Comparison of ENCODE assay signal across 20 cellular contexts in genomic region chr17:42271277-42271922, GRCh38. TPM values are rescaled to one million over a fixed set of nuclear protein-coding genes. Genes with fewer than 3 reads are reported as not detected.
DNase-seq lines count a peak whose midpoint lies in the region; ATAC-seq and FAIRE-seq lines count a peak whose summit lies in the region.
"Had no signal": no experiment of that assay in that cellular context is flagged by ENCODE, and none has a peak within 500 bp of the region (broad histone marks: within the 10 kb centered on the region; RNA-seq: fewer than 3 reads in every experiment).

No MANE protein-coding gene starts in this region.

- ATAC-seq in naive thymus-derived CD4-positive, alpha-beta T cell, result no peak
- ATAC-seq in HG03520 (IDR thresholded peaks at IDR 0.05; ENCODE audit: unreplicated experiment), result no peak
- ATAC-seq: heart right ventricle had no signal

- H3K4me3 ChIP-seq in BLaER1 treated with 17β-estradiol and CSF1 and Interleukin-3, amounts not matched to agents 10 nM and 100 nM, result no peak overlapping the region
- peak overlapping the region; percentile 45 to 87 for H3K4me3 ChIP-seq in CD4-positive, alpha-beta memory T cell (ENCODE audit: low read length in 2 of 2)
- H3K4me3 ChIP-seq in naive thymus-derived CD4-positive, alpha-beta T cell (ENCODE audit: low read length), result peak overlapping the region; percentile 93
- H3K4me3 ChIP-seq in small intestine (ENCODE audit: low read depth in 1 of 2, low read length in 2 of 2), result no peak overlapping the region
- H3K4me3 ChIP-seq: heart right ventricle, PC-9, thyroid gland had no signal

- no peaks in the 10 kb centered on the region for H3K27me3 ChIP-seq in BLaER1 treated with 17β-estradiol and CSF1 and Interleukin-3, amounts not matched to agents 10 nM and 100 nM
- no peaks in the 10 kb centered on the region for H3K27me3 ChIP-seq in CD4-positive, alpha-beta memory T cell (ENCODE audit: insufficient read depth, low read length)
- H3K27me3 ChIP-seq in naive thymus-derived CD4-positive, alpha-beta T cell (ENCODE audit: control insufficient read depth in 2 of 2, insufficient read depth in 2 of 2, low read length in 2 of 2), result no peaks in the 10 kb centered on the region
- no peaks in the 10 kb centered on the region for H3K27me3 ChIP-seq in small intestine (ENCODE audit: control insufficient read depth in 2 of 2, insufficient read depth in 2 of 2, low read length in 2 of 2)
- H3K27me3 ChIP-seq: heart right ventricle, thyroid gland had no signal

- no peak overlapping the region for H3K9ac ChIP-seq in BLaER1 treated with 17β-estradiol and CSF1 and Interleukin-3, amounts not matched to agents 10 nM and 100 nM

- no peaks in the 10 kb centered on the region for H3K27me3 Mint-ChIP-seq in CD4-positive, alpha-beta memory T cell
- H3K27me3 Mint-ChIP-seq in activated CD4-positive, alpha-beta memory T cell treated with anti-CD3 and anti-CD28 coated beads, Interleukin-2, amount 10 ng/mL, durations not matched to agents 7 days and 5 days, result no peaks in the 10 kb centered on the region
- H3K27me3 Mint-ChIP-seq in naive thymus-derived CD4-positive, alpha-beta T cell, result no peaks in the 10 kb centered on the region

- peaks cover 33 to 58% (median 39%) of the 10 kb centered on the region in 10 experiments for H3K4me1 ChIP-seq in BLaER1 treated with 17β-estradiol and CSF1 and Interleukin-3, amounts not matched to agents 10 nM and 100 nM
- H3K4me1 ChIP-seq in CD4-positive, alpha-beta memory T cell (ENCODE audit: insufficient read depth, low read length), result peaks cover 80% of the 10 kb centered on the region
- peaks cover 54 to 62% of the 10 kb centered on the region in 2 donors for H3K4me1 ChIP-seq in naive thymus-derived CD4-positive, alpha-beta T cell (ENCODE audit: control insufficient read depth in 2 of 2, insufficient read depth in 2 of 2, low read length in 2 of 2)
- peaks cover 0 to 6% of the 10 kb centered on the region in 2 donors for H3K4me1 ChIP-seq in small intestine (ENCODE audit: control insufficient read depth in 2 of 2, insufficient read depth in 1 of 2, low read depth in 1 of 2, low read length in 1 of 2)

- intact Hi-C loops in CD4-positive, alpha-beta memory T cell (cut with micrococcal nuclease), result loop anchor here (10.0 kb wide), 1 partner anchor 47 kb away; no protein-coding TSS in a partner anchor
- intact Hi-C loops in naive thymus-derived CD4-positive, alpha-beta T cell (cut with micrococcal nuclease), result no loop called here

- DNase-seq in CD4-positive, alpha-beta memory T cell, result no peak
- DNase-seq in activated CD4-positive, alpha-beta memory T cell treated with anti-CD3 and anti-CD28 coated beads, Interleukin-2, amount 10 ng/mL, durations not matched to agents 7 days and 5 days, result no peak
- no peak for DNase-seq in naive thymus-derived CD4-positive, alpha-beta T cell
- DNase-seq in small intestine, result no peak
- no peak for DNase-seq in HuH-7 (ENCODE audit: low spot score)
- DNase-seq: activated effector memory CD4-positive, alpha-beta T cell treated with Interleukin-2 at 50 U/mL for 16 hours; DMS79 treated with DMSO at 0.1 percent for 48 hours; heart right ventricle; mesendoderm; NCI-H1930; NCI-H510A treated with DMSO at 0.1 percent for 48 hours; PC-9; retina; thyroid gland had no signal

- H3K9me3 ChIP-seq in BLaER1 treated with 17β-estradiol and CSF1 and Interleukin-3, amounts not matched to agents 10 nM and 100 nM (replicated peaks in 1 of 11), result no peaks in the 10 kb centered on the region
- H3K9me3 ChIP-seq in CD4-positive, alpha-beta memory T cell (ENCODE audit: control insufficient read depth in 1 of 2, low read length in 2 of 2), result no peaks in the 10 kb centered on the region
- no peaks in the 10 kb centered on the region for H3K9me3 ChIP-seq in naive thymus-derived CD4-positive, alpha-beta T cell (ENCODE audit: control insufficient read depth in 2 of 3, low read length in 3 of 3)
- H3K9me3 ChIP-seq in small intestine (ENCODE audit: control insufficient read depth, low read depth), result no peaks in the 10 kb centered on the region
- H3K9me3 ChIP-seq: heart right ventricle, thyroid gland had no signal

- no peak overlapping the region for H3K27ac ChIP-seq in BLaER1 treated with 17β-estradiol and CSF1 and Interleukin-3, amounts not matched to agents 10 nM and 100 nM
- H3K27ac ChIP-seq in CD4-positive, alpha-beta memory T cell (ENCODE audit: low read depth, low read length), result peak overlapping the region; percentile 92
- H3K27ac ChIP-seq in naive thymus-derived CD4-positive, alpha-beta T cell (ENCODE audit: low read depth, low read length), result peak overlapping the region; percentile 90
- H3K27ac ChIP-seq in small intestine (ENCODE audit: low read depth in 1 of 2, low read length in 1 of 2), result no peak overlapping the region
- H3K27ac ChIP-seq: C4-2B, PC-9, thyroid gland had no signal

- peaks cover 0 to 4% (median 0%) of the 10 kb centered on the region in 8 donors for H3K9me3 Mint-ChIP-seq in CD4-positive, alpha-beta memory T cell
- H3K9me3 Mint-ChIP-seq in activated CD4-positive, alpha-beta memory T cell treated with anti-CD3 and anti-CD28 coated beads, Interleukin-2, amount 10 ng/mL, durations not matched to agents 7 days and 5 days, result no peaks in the 10 kb centered on the region
- peaks cover 0 to 2% (median 0%) of the 10 kb centered on the region in 11 donors for H3K9me3 Mint-ChIP-seq in naive thymus-derived CD4-positive, alpha-beta T cell

- 0 out of 22 replicates have a peak, but pooled peaks cover 0 to 7% (median 0%) of the 10 kb centered on the region in 11 experiments for H3K36me3 ChIP-seq in BLaER1 treated with 17β-estradiol and CSF1 and Interleukin-3, amounts not matched to agents 10 nM and 100 nM
- no peaks in the 10 kb centered on the region for H3K36me3 ChIP-seq in CD4-positive, alpha-beta memory T cell (ENCODE audit: insufficient read depth, low read length)
- peaks cover 0 to 4% (median 0%) of the 10 kb centered on the region in 3 experiments for H3K36me3 ChIP-seq in naive thymus-derived CD4-positive, alpha-beta T cell (ENCODE audit: control insufficient read depth in 2 of 3, insufficient read depth in 3 of 3, low read length in 3 of 3)
- H3K36me3 ChIP-seq in small intestine (ENCODE audit: control insufficient read depth in 2 of 2, insufficient read depth in 2 of 2, low read length in 2 of 2), result no peaks in the 10 kb centered on the region
- H3K36me3 ChIP-seq: heart right ventricle, thyroid gland had no signal

- peak overlapping the region; percentile 96 to 100 (median 99) for H3K27ac Mint-ChIP-seq in CD4-positive, alpha-beta memory T cell
- H3K27ac Mint-ChIP-seq in activated CD4-positive, alpha-beta memory T cell treated with anti-CD3 and anti-CD28 coated beads, Interleukin-2, amount 10 ng/mL, durations not matched to agents 7 days and 5 days, result peak overlapping the region; percentile 83
- peak overlapping the region; percentile 90 to 99 (median 96) for H3K27ac Mint-ChIP-seq in naive thymus-derived CD4-positive, alpha-beta T cell

- H3K4me2 ChIP-seq in BLaER1 treated with 17β-estradiol and CSF1 and Interleukin-3, amounts not matched to agents 10 nM and 100 nM, result peak overlapping the region in 7 of 11 experiments; percentile 92 to 98 (median 96); a peak in 8 of 22 replicates
- H3K4me2 ChIP-seq: PC-9 had no signal

- FAIRE-seq in small intestine (lab: Jason Lieb, UNC), result no peak
- FAIRE-seq: H1, HTR-8/SVneo, keratinocyte had no signal

- H3K4me3 Mint-ChIP-seq in CD4-positive, alpha-beta memory T cell, result peak overlapping the region; percentile 79 to 100 (median 98)
- H3K4me3 Mint-ChIP-seq in activated CD4-positive, alpha-beta memory T cell treated with anti-CD3 and anti-CD28 coated beads, Interleukin-2, amount 10 ng/mL, durations not matched to agents 7 days and 5 days, result peak overlapping the region; percentile 75
- peak overlapping the region in 9 of 10 donors; percentile 81 to 100 (median 95) for H3K4me3 Mint-ChIP-seq in naive thymus-derived CD4-positive, alpha-beta T cell

- POLR2A ChIA-PET in CD4-positive, alpha-beta memory T cell (lab: Charles Lee; ENCODE audit: partially characterized antibody), result interaction anchor here (1.1 to 13.6 kb wide), 5 partner anchors 16 to 117 kb away, joined by 3 to 286 read pairs (median 59); partner anchors contain the start of genes STAT3 and STAT5A
- POLR2A ChIA-PET in activated CD4-positive, alpha-beta memory T cell treated with anti-CD3 and anti-CD28 coated beads, Interleukin-2, amount 10 ng/mL, durations not matched to agents 7 days and 5 days (lab: Charles Lee), result interaction anchor here (1.4 to 13.0 kb wide), 4 partner anchors 8 to 49 kb away, joined by 3 to 245 read pairs (median 100); partner anchors contain the start of gene STAT5A
- POLR2A ChIA-PET in naive thymus-derived CD4-positive, alpha-beta T cell (lab: Charles Lee), result interaction anchor here (0.6 to 18.1 kb wide), 5 partner anchors 10 to 504 kb away, joined by 3 to 321 read pairs (median 5); partner anchors contain the start of gene STAT5A

- H3K36me3 Mint-ChIP-seq in CD4-positive, alpha-beta memory T cell, result peaks cover 6 to 39% of the 10 kb centered on the region in 2 donors
- peaks cover 31% of the 10 kb centered on the region for H3K36me3 Mint-ChIP-seq in activated CD4-positive, alpha-beta memory T cell treated with anti-CD3 and anti-CD28 coated beads, Interleukin-2, amount 10 ng/mL, durations not matched to agents 7 days and 5 days (ENCODE audit: low read depth)
- peaks cover 0 to 18% (median 4%) of the 10 kb centered on the region in 5 donors for H3K36me3 Mint-ChIP-seq in naive thymus-derived CD4-positive, alpha-beta T cell

- peaks cover 52 to 91% (median 68%) of the 10 kb centered on the region in 4 donors for H3K4me1 Mint-ChIP-seq in CD4-positive, alpha-beta memory T cell
- H3K4me1 Mint-ChIP-seq in activated CD4-positive, alpha-beta memory T cell treated with anti-CD3 and anti-CD28 coated beads, Interleukin-2, amount 10 ng/mL, durations not matched to agents 7 days and 5 days, result peaks cover 70% of the 10 kb centered on the region
- H3K4me1 Mint-ChIP-seq in naive thymus-derived CD4-positive, alpha-beta T cell, result peaks cover 47 to 89% (median 77%) of the 10 kb centered on the region in 7 donors

- CTCF ChIA-PET in CD4-positive, alpha-beta memory T cell (lab: Charles Lee; ENCODE audit: partially characterized antibody), result interaction anchor here (1.1 to 3.9 kb wide), 4 partner anchors 11 to 60 kb away, joined by 3 to 28 read pairs (median 8); no protein-coding TSS in a partner anchor
- CTCF ChIA-PET in activated CD4-positive, alpha-beta memory T cell treated with anti-CD3 and anti-CD28 coated beads, Interleukin-2, amount 10 ng/mL, durations not matched to agents 7 days and 5 days (lab: Charles Lee), result interaction anchor here (1.8 kb wide), 1 partner anchor 49 kb away, joined by 8 read pairs; no protein-coding TSS in a partner anchor
- CTCF ChIA-PET in naive thymus-derived CD4-positive, alpha-beta T cell (lab: Charles Lee), result interaction anchor here (1.1 kb wide), 1 partner anchor 23 kb away, joined by 4 read pairs; no protein-coding TSS in a partner anchor

- peaks cover 0 to 68% (median 29%) of the 10 kb centered on the region in 11 experiments; a peak in 10 of 22 replicates for H4K20me1 ChIP-seq in BLaER1 treated with 17β-estradiol and CSF1 and Interleukin-3, amounts not matched to agents 10 nM and 100 nM

RNA-seq across cellular contexts. Expression of gene STAT5B, which starts 4.8 kb away (rescaled TPM):
- 100 to 1,000 TPM; 244 to 261 TPM for total RNA-seq in CD4-positive, alpha-beta memory T cell
- 100 to 1,000 TPM in 1 of 2 donors, 10 to 100 TPM in 1; 91.3 to 146 TPM for polyA plus RNA-seq in CD4-positive, alpha-beta memory T cell
- total RNA-seq in activated CD4-positive, alpha-beta memory T cell treated with anti-CD3 and anti-CD28 coated beads, Interleukin-2, amount 10 ng/mL, durations not matched to agents 7 days and 5 days, result 100 to 1,000 TPM; 163 to 171 TPM
- 100 to 1,000 TPM; 143 to 192 (median 183) TPM for total RNA-seq in naive thymus-derived CD4-positive, alpha-beta T cell
- 100 to 1,000 TPM in 1 of 2 donors, 10 to 100 TPM in 1; 98.0 to 135 TPM for polyA plus RNA-seq in naive thymus-derived CD4-positive, alpha-beta T cell
- polyA plus RNA-seq in small intestine, result 10 to 100 TPM; 13.4 to 22.0 (median 18.1) TPM

RNA-seq across cellular contexts. Expression of gene STAT5A, which starts 16.9 kb away (rescaled TPM):
- total RNA-seq in CD4-positive, alpha-beta memory T cell, result 100 to 1,000 TPM; 130 to 133 TPM
- polyA plus RNA-seq in CD4-positive, alpha-beta memory T cell, result 10 to 100 TPM; 66.7 to 94.6 TPM
- 10 to 100 TPM; 88.4 to 96.7 TPM for total RNA-seq in activated CD4-positive, alpha-beta memory T cell treated with anti-CD3 and anti-CD28 coated beads, Interleukin-2, amount 10 ng/mL, durations not matched to agents 7 days and 5 days
- 100 to 1,000 TPM; 111 to 162 (median 150) TPM for total RNA-seq in naive thymus-derived CD4-positive, alpha-beta T cell
- 100 to 1,000 TPM in 1 of 2 donors, 10 to 100 TPM in 1; 72.8 to 150 TPM for polyA plus RNA-seq in naive thymus-derived CD4-positive, alpha-beta T cell
- 10 to 100 TPM in 2 of 3 donors, 1 to 10 TPM in 1; 2.7 to 18.3 (median 11.3) TPM for polyA plus RNA-seq in small intestine

Comparison
In these comparisons a context has a peak if more than half of its experiments do, and no peak if none do; other contexts are left out.
1. H3K27ac ChIP-seq: peak in CD4-positive, alpha-beta memory T cell (single experiment) and naive thymus-derived CD4-positive, alpha-beta T cell (single experiment); none in BLaER1 treated with 17β-estradiol and CSF1 and Interleukin-3, amounts not matched to agents 10 nM and 100 nM (0 of 11) and small intestine (0 of 2).
2. H3K4me3 ChIP-seq: peak in CD4-positive, alpha-beta memory T cell (2 of 2) and naive thymus-derived CD4-positive, alpha-beta T cell (single experiment); none in BLaER1 treated with 17β-estradiol and CSF1 and Interleukin-3, amounts not matched to agents 10 nM and 100 nM (0 of 10) and small intestine (0 of 2).
3. Peak in every context shown above with its lines, with median percentiles within 50 percentile points of each other: H3K27ac Mint-ChIP-seq and H3K4me3 Mint-ChIP-seq.